ENCODE assay signal across 9 cellular contexts in the genomic region with DNA sequence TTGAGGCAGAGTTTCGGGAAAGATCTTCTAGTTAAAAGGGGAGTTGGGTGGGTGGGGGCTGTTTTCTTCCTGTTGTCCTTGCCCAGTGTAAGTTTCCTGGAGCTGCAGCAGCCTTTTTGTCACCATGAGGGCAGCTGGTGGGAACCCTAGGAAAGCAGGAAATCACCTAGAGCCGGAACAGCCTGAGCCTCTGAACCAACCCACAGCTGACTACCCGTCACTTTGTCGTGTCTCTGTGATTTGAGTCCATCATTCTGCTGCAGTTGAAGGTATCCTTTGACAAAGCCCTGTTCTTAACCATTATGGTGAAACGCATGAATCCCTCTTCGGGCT. TPM values are rescaled to one million over a fixed set of nuclear protein-coding genes. Genes with fewer than 3 reads are reported as not detected.
DNase-seq lines count a peak whose midpoint lies in the region; TF ChIP-seq lines count a peak whose summit lies in the region.
"Had no signal": no experiment of that assay in that cellular context is flagged by ENCODE, and none has a peak within 500 bp of the region (broad histone marks: within the 10 kb centered on the region; RNA-seq: fewer than 3 reads in every experiment).

No MANE protein-coding gene starts in this region.

- H3K27me3 ChIP-seq in liver (ENCODE audit: control insufficient read depth in 4 of 4, insufficient read depth in 4 of 4, low read length in 3 of 4) (no peaks in the 10 kb centered on the region), tibial artery (no peaks in the 10 kb centered on the region)

- peak overlapping the region; percentile 77 for H3K27ac ChIP-seq in adipose tissue (ENCODE audit: low read depth, low read length)
- H3K27ac ChIP-seq in liver (ENCODE audit: low read depth in 1 of 2, low read length in 2 of 2): peak overlapping the region; percentile 72 to 78
- H3K27ac ChIP-seq in tibial artery: peak overlapping the region; percentile 84 to 90

- intact Hi-C loops in tibial artery (cut with DNase I; ENCODE audit: low total_unique reads): loop anchor here (2.0 kb wide), 1 partner anchor 25 kb away; the partner anchor contains the start of gene GLRX3

- H3K36me3 ChIP-seq in liver (ENCODE audit: control insufficient read depth in 4 of 4, insufficient read depth in 3 of 4, low read depth in 1 of 4, low read length in 3 of 4) (no peaks in the 10 kb centered on the region), tibial artery (no peaks in the 10 kb centered on the region)

- 73 to 79% (median 77%) methylated on average over 6 of the region's 6 CpGs for WGBS in adipose tissue, 3 donors
- WGBS in liver: 72% methylated on average over 6 of the region's 6 CpGs

- peak overlapping the region; percentile 67 to 83 (median 78) for H3K4me3 ChIP-seq in liver (ENCODE audit: low read depth in 1 of 3, low read length in 3 of 3)
- H3K4me3 ChIP-seq in tibial artery: peak overlapping the region; percentile 67 to 74

- H3K27me3 Mint-ChIP-seq in activated T-cell treated with anti-CD3 and anti-CD28 coated beads, Interleukin-2, amount 50 U/mL, for 24 hours: no peaks in the 10 kb centered on the region

- H3K4me1 ChIP-seq in liver (ENCODE audit: control insufficient read depth in 4 of 4, insufficient read depth in 4 of 4, low read length in 3 of 4) (peaks cover 3 to 25% (median 17%) of the 10 kb centered on the region in 4 donors), tibial artery (peaks cover 0 to 30% (median 23%) of the 10 kb centered on the region in 4 donors)

- no peak for DNase-seq in activated T-cell treated with anti-CD3 and anti-CD28 coated beads, Interleukin-2, amount 50 U/mL, for 24 hours
- DNase-seq in activated T-cell treated with anti-CD3 and anti-CD28 coated beads, Interleukin-2, amount 50 U/mL, for 48 hours: no peak
- DNase-seq in tibial artery (no peak), SIG-M5 treated with dmso at 0.1 percent for 504 hours (lab: John Stamatoyannopoulos, UW; ENCODE audit: unreplicated experiment) (no peak), NCI-H1105 (lab: John Stamatoyannopoulos, UW) (no peak), anterior cingulate cortex (lab: John Stamatoyannopoulos, UW) (no peak)
- DNase-seq: COR-L47 had no signal

- peak overlapping the region in 1 of 2 donors; percentile 27 for H3K9ac ChIP-seq in liver (ENCODE audit: low read depth in 1 of 2, low read length in 2 of 2)

- no peaks in the 10 kb centered on the region for H3K9me3 ChIP-seq in liver (ENCODE audit: control insufficient read depth in 4 of 4, low read length in 3 of 4)
- H3K9me3 ChIP-seq in tibial artery: no peaks in the 10 kb centered on the region

- peaks cover 46% of the 10 kb centered on the region for H3K4me1 Mint-ChIP-seq in activated T-cell treated with anti-CD3 and anti-CD28 coated beads, Interleukin-2, amount 50 U/mL, for 24 hours (ENCODE audit: low read depth)

- TF ChIP-seq RAD21 in liver (IDR thresholded peaks at IDR 0.05): no peak

- H3K36me3 Mint-ChIP-seq in activated T-cell treated with anti-CD3 and anti-CD28 coated beads, Interleukin-2, amount 50 U/mL, for 24 hours (ENCODE audit: low read depth): peaks cover 29% of the 10 kb centered on the region

- peak overlapping the region; percentile 99 for H3K4me3 Mint-ChIP-seq in activated T-cell treated with anti-CD3 and anti-CD28 coated beads, Interleukin-2, amount 50 U/mL, for 24 hours

- H3K27ac Mint-ChIP-seq in activated T-cell treated with anti-CD3 and anti-CD28 coated beads, Interleukin-2, amount 50 U/mL, for 24 hours: peak overlapping the region; percentile 100

- H3K9me3 Mint-ChIP-seq in activated T-cell treated with anti-CD3 and anti-CD28 coated beads, Interleukin-2, amount 50 U/mL, for 24 hours: no peaks in the 10 kb centered on the region

- TF ChIP-seq CTCF in liver (IDR thresholded peaks at IDR 0.05; ENCODE audit: low read depth, low read length, missing input control) (no peak), tibial artery (IDR thresholded peaks at IDR 0.05) (no peak)

TF ChIP-seq in liver, 16 proteins besides CTCF, POLR2A, EP300 and RAD21:
- TF ChIP-seq YY1 (IDR thresholded peaks at IDR 0.05): no peak
- no peak for TF ChIP-seq ATF3 (IDR thresholded peaks at IDR 0.05)
- TF ChIP-seq REST (IDR thresholded peaks at IDR 0.05): no peak
- TF ChIP-seq FOXA1 (IDR thresholded peaks at IDR 0.05): no peak
- no peak for TF ChIP-seq GABPA (IDR thresholded peaks at IDR 0.05 in 1 of 2, conservative IDR thresholded peaks at IDR 0.05 in 1 of 2)
- TF ChIP-seq EGR1 (IDR thresholded peaks at IDR 0.05; ENCODE audit: low read depth in 2 of 2): no peak
- TF ChIP-seq RXRA (IDR thresholded peaks at IDR 0.05): no peak
- no peak for TF ChIP-seq NR2F2 (IDR thresholded peaks at IDR 0.05)
- no peak for TF ChIP-seq FOXA2 (IDR thresholded peaks at IDR 0.05)
- no peak for TF ChIP-seq ZBTB33 (IDR thresholded peaks at IDR 0.05)
- no peak for TF ChIP-seq JUND (IDR thresholded peaks at IDR 0.05)
- no peak for TF ChIP-seq SP1 (IDR thresholded peaks at IDR 0.05)
- no peak for TF ChIP-seq HNF4A (conservative IDR thresholded peaks at IDR 0.05)
- TF ChIP-seq, protein P1, sequence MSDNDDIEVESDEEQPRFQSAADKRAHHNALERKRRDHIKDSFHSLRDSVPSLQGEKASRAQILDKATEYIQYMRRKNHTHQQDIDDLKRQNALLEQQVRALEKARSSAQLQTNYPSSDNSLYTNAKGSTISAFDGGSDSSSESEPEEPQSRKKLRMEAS (IDR thresholded peaks at IDR 0.05): no peak
- TF ChIP-seq TAF1 (conservative IDR thresholded peaks at IDR 0.05): no peak
- no peak for TF ChIP-seq HNF4G (IDR thresholded peaks at IDR 0.05)
TF ChIP-seq in liver: peak in this region for 0.

RNA-seq across cellular contexts. Expression of gene C10orf143, which starts 1.2 kb away (rescaled TPM):
- polyA plus RNA-seq in adipose tissue: 1 to 10 TPM; 2.6 to 7.1 (median 4.2) TPM
- under 1 TPM; 0.14 to 0.67 TPM for total RNA-seq in liver
- polyA plus RNA-seq in liver: 1 to 10 TPM; 1.8 to 2.7 TPM

RNA-seq across cellular contexts. Expression of gene GLRX3, which starts 24.4 kb away (rescaled TPM):
- polyA plus RNA-seq in adipose tissue: 10 to 100 TPM; 37.2 to 67.3 (median 65.7) TPM
- total RNA-seq in liver: 10 to 100 TPM; 24.0 to 25.3 TPM
- 10 to 100 TPM; 31.7 to 34.0 TPM for polyA plus RNA-seq in liver
